ENCODE assay signal across 8 cellular contexts in genomic region chr17:50129303-50129945, GRCh38. TPM values are rescaled to one million over a fixed set of nuclear protein-coding genes. Genes with fewer than 3 reads are reported as not detected.
DNase-seq lines count a peak whose midpoint lies in the region; FAIRE-seq and TF ChIP-seq lines count a peak whose summit lies in the region.

No MANE protein-coding gene starts in this region.

- H3K9me3 ChIP-seq in iPS DF 6.9 (ENCODE audit: control insufficient read depth, insufficient read depth, low read length) (no peaks in the 10 kb centered on the region), Karpas-422 (ENCODE audit: low read length) (no peaks in the 10 kb centered on the region), thyroid gland (no peaks in the 10 kb centered on the region)

- TF ChIP-seq CTCF in thyroid gland (IDR thresholded peaks at IDR 0.05) = no peak

- H3K4me3 ChIP-seq in iPS DF 6.9 (ENCODE audit: low read length) (peak overlapping the region; percentile 67; the same call in 1 of the 2 replicates), Karpas-422 (ENCODE audit: low read length) (no peak overlapping the region), thyroid gland (replicated peaks in 1 of 3) (peak overlapping the region in 1 of 3 donors; percentile 32)

- DNase-seq in G401 (ENCODE audit: low spot score) = peak; percentile 87
- DNase-seq in NCI-H2196 (lab: John Stamatoyannopoulos, UW; ENCODE audit: unreplicated experiment) = peak; percentile 28
- no peak for DNase-seq in iPS DF 6.9 (ENCODE audit: low read depth, low spot score)
- no peak for DNase-seq in Karpas-422
- no peak for DNase-seq in H54 (ENCODE audit: insufficient read length, low spot score)
- DNase-seq in thyroid gland = no peak

- H3K4me1 Mint-ChIP-seq in activated naive CD8-positive, alpha-beta T cell (ENCODE audit: low read depth) = peaks cover 26% of the 10 kb centered on the region
- peaks cover 31% of the 10 kb centered on the region for H3K4me1 Mint-ChIP-seq in stimulated activated naive CD8-positive, alpha-beta T cell treated with anti-CD3 and anti-CD28 coated beads, Interleukin-15, Interleukin-2, amounts not matched to agents 100 ng/mL and 50 ng/mL, for 24 hours (ENCODE audit: low read depth)

- no peaks in the 10 kb centered on the region for H3K79me2 ChIP-seq in Karpas-422 (ENCODE audit: low read length)

- no peak overlapping the region for H3K9ac ChIP-seq in Karpas-422 (ENCODE audit: low read length)

- FAIRE-seq in H54 (lab: Jason Lieb, UNC) = no peak

- H3K36me3 ChIP-seq in iPS DF 6.9 (ENCODE audit: control insufficient read depth, insufficient read depth, low read length) (no peaks in the 10 kb centered on the region), Karpas-422 (ENCODE audit: insufficient read depth, low read length) (no peaks in the 10 kb centered on the region; the same call in 1 of the 2 replicates), thyroid gland (peaks cover 0 to 2% of the 10 kb centered on the region in 2 donors)

- H3K4me2 ChIP-seq in Karpas-422 (ENCODE audit: low read depth, low read length, poor library complexity, severe bottlenecking) = no peak overlapping the region

- intact Hi-C loops in thyroid gland (cut with DNase I) = no loop called here

- no peak overlapping the region for H2AFZ ChIP-seq in Karpas-422 (ENCODE audit: low read length)

- H3K27me3 Mint-ChIP-seq in activated naive CD8-positive, alpha-beta T cell = peaks cover 4% of the 10 kb centered on the region
- peaks cover 13% of the 10 kb centered on the region for H3K27me3 Mint-ChIP-seq in stimulated activated naive CD8-positive, alpha-beta T cell treated with anti-CD3 and anti-CD28 coated beads, Interleukin-15, Interleukin-2, amounts not matched to agents 100 ng/mL and 50 ng/mL, for 24 hours

- peaks cover 7% of the 10 kb centered on the region; the same call in 1 of the 2 replicates for H4K20me1 ChIP-seq in Karpas-422 (ENCODE audit: insufficient read depth, low read depth, low read length)

- in situ Hi-C loops in G401 (cut with HindIII; ENCODE audit: low sequenced_read_pairs) = no loop called here

- peaks cover 2% of the 10 kb centered on the region for H3K36me3 Mint-ChIP-seq in activated naive CD8-positive, alpha-beta T cell
- H3K36me3 Mint-ChIP-seq in stimulated activated naive CD8-positive, alpha-beta T cell treated with anti-CD3 and anti-CD28 coated beads, Interleukin-15, Interleukin-2, amounts not matched to agents 100 ng/mL and 50 ng/mL, for 24 hours (ENCODE audit: low read depth) = peaks cover 7% of the 10 kb centered on the region

- TF ChIP-seq POLR2A in H54 (IDR thresholded peaks at IDR 0.05; ENCODE audit: low read depth, low read length) (no peak), thyroid gland (IDR thresholded peaks at IDR 0.05) (no peak)

- H3K4me1 ChIP-seq in iPS DF 6.9 (ENCODE audit: control insufficient read depth, insufficient read depth, low read length) (peaks cover 11% of the 10 kb centered on the region; the same call in 1 of the 2 replicates), Karpas-422 (ENCODE audit: low read length) (no peaks in the 10 kb centered on the region), thyroid gland (peaks cover 12 to 24% of the 10 kb centered on the region in 2 donors)

- H3K27me3 ChIP-seq in iPS DF 6.9 (ENCODE audit: control insufficient read depth, insufficient read depth, low read length) = no peaks in the 10 kb centered on the region
- no peaks in the 10 kb centered on the region for H3K27me3 ChIP-seq in Karpas-422 (ENCODE audit: low read length)
- H3K27me3 ChIP-seq in thyroid gland = peaks cover 5% of the 10 kb centered on the region

- no peaks in the 10 kb centered on the region for H3K9me3 Mint-ChIP-seq in activated naive CD8-positive, alpha-beta T cell (ENCODE audit: low read depth)
- H3K9me3 Mint-ChIP-seq in stimulated activated naive CD8-positive, alpha-beta T cell treated with anti-CD3 and anti-CD28 coated beads, Interleukin-15, Interleukin-2, amounts not matched to agents 100 ng/mL and 50 ng/mL, for 24 hours = no peaks in the 10 kb centered on the region

- no peak overlapping the region for H3K27ac Mint-ChIP-seq in activated naive CD8-positive, alpha-beta T cell
- H3K27ac Mint-ChIP-seq in stimulated activated naive CD8-positive, alpha-beta T cell treated with anti-CD3 and anti-CD28 coated beads, Interleukin-15, Interleukin-2, amounts not matched to agents 100 ng/mL and 50 ng/mL, for 24 hours = no peak overlapping the region

- H3K27ac ChIP-seq in iPS DF 6.9 (ENCODE audit: low read length) (no peak overlapping the region), Karpas-422 (ENCODE audit: low read length) (no peak overlapping the region), thyroid gland (no peak overlapping the region)

- H3K4me3 Mint-ChIP-seq in activated naive CD8-positive, alpha-beta T cell = peak overlapping the region; percentile 53
- H3K4me3 Mint-ChIP-seq in stimulated activated naive CD8-positive, alpha-beta T cell treated with anti-CD3 and anti-CD28 coated beads, Interleukin-15, Interleukin-2, amounts not matched to agents 100 ng/mL and 50 ng/mL, for 24 hours = peak overlapping the region; percentile 63

- H3K9me2 ChIP-seq in Karpas-422 (replicated peaks; ENCODE audit: insufficient read depth, low read length) = no peaks in the 10 kb centered on the region

- no CpG with 5 or more reads among the region's 54 CpGs for WGBS in iPS DF 6.9 (ENCODE audit: insufficient coverage, insufficient read length)
- WGBS in thyroid gland, 2 donors = 2 to 3% methylated on average over 20 to 27 of the region's 54 CpGs

RNA-seq across cellular contexts. Expression of gene SAMD14, which starts 0.5 kb away (rescaled TPM):
- 7.5 and 8.4 TPM in 2 replicates for total RNA-seq in G401 (2014; rRNA removed; shearing (Covaris generic))
- not detected in 2 replicates for total RNA-seq in Karpas-422 (2014; rRNA removed; shearing (Covaris generic); ENCODE audit: low replicate concordance)
- under 1 TPM; 0.24 to 0.81 (median 0.58) TPM for total RNA-seq in thyroid gland

RNA-seq across cellular contexts. Expression of gene PPP1R9B, which starts 21.1 kb away (rescaled TPM):
- 49.7 and 59.6 TPM in 2 replicates for total RNA-seq in G401 (2014; rRNA removed; shearing (Covaris generic))
- total RNA-seq in Karpas-422 (2014; rRNA removed; shearing (Covaris generic); ENCODE audit: low replicate concordance) = 41.0 and 106 TPM in 2 replicates
- total RNA-seq in thyroid gland = 10 to 100 TPM; 28.6 to 37.2 (median 31.9) TPM

RNA-seq across cellular contexts. Expression of gene PDK2, which starts 34.3 kb away (rescaled TPM):
- total RNA-seq in G401 (2014; rRNA removed; shearing (Covaris generic)) = 40.3 and 112 TPM in 2 replicates
- total RNA-seq in Karpas-422 (2014; rRNA removed; shearing (Covaris generic); ENCODE audit: low replicate concordance) = not detected in 2 replicates
- total RNA-seq in thyroid gland = 10 to 100 TPM; 42.5 to 79.3 (median 64.5) TPM

RNA-seq across cellular contexts. Expression of gene SGCA, which starts 36.4 kb away (rescaled TPM):
- total RNA-seq in G401 (2014; rRNA removed; shearing (Covaris generic)) = 19.0 and 49.0 TPM in 2 replicates
- not detected in 2 replicates for total RNA-seq in Karpas-422 (2014; rRNA removed; shearing (Covaris generic); ENCODE audit: low replicate concordance)
- total RNA-seq in thyroid gland = 1 to 10 TPM in 1 of 4 donors, not detected in 3; 2.0 TPM

Comparison
In these comparisons a context has a peak if more than half of its experiments do, and no peak if none do; other contexts are left out.
1. DNase-seq: peak in G401 (single experiment) and NCI-H2196 (single experiment); none in iPS DF 6.9 (single experiment), Karpas-422 (single experiment), H54 (single experiment) and thyroid gland (0 of 2).
2. RNA of gene PDK2, which starts 34.3 kb away (total RNA-seq): 40.3 to 112 TPM in G401 and 42.5 to 79.3 TPM in thyroid gland; not detected in Karpas-422; every median in the first group is over 10 times any median in the second.